In the genomic region with DNA sequence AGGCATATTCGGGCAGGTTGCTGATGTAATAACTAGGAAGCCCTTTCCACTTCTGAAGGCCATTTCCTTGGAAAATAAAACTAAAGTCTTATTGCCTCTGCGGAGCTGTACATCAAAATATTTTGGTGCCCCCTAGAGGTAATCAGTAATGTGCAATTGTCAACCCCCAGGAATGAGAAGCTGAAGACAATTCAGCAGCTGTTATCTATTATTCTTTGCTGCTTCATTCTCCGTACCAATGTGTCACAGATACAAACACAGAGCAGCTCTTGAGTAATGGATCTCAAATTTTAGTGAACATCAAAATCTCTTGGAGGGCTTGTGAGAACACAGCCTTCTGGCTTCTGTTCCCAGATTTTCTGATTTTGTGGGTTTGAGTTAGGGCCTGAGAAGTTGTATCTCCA, we compare ENCODE assay signal across 8 cellular contexts. TPM values are rescaled to one million over a fixed set of nuclear protein-coding genes. Genes with fewer than 3 reads are reported as not detected.
DNase-seq lines count a peak whose midpoint lies in the region; ATAC-seq and TF ChIP-seq lines count a peak whose summit lies in the region.

No MANE protein-coding gene starts in this region.

- TF ChIP-seq CTCF in CD14-positive monocyte (IDR thresholded peaks at IDR 0.05), result peak; percentile 61

- intact Hi-C loops in CD14-positive monocyte (cut with micrococcal nuclease), result no loop called here

- no peak overlapping the region for H3K4me3 Mint-ChIP-seq in CD14-positive monocyte

- no peak for ATAC-seq in GM18909 (IDR thresholded peaks at IDR 0.05; ENCODE audit: poor library complexity, unreplicated experiment)
- no peak for ATAC-seq in HG03196 (IDR thresholded peaks at IDR 0.05; ENCODE audit: unreplicated experiment)

- peaks cover 5% of the 10 kb centered on the region for H3K4me1 Mint-ChIP-seq in CD14-positive monocyte

- H3K36me3 Mint-ChIP-seq in CD14-positive monocyte, result no peaks in the 10 kb centered on the region

- peaks cover 22 to 36% (median 30%) of the 10 kb centered on the region in 3 donors for H3K27me3 Mint-ChIP-seq in CD14-positive monocyte (ENCODE audit: low read depth in 3 of 3)

- H3K9me3 Mint-ChIP-seq in CD14-positive monocyte, result peaks cover 0 to 7% (median 4%) of the 10 kb centered on the region in 7 donors

- H3K27ac Mint-ChIP-seq in CD14-positive monocyte, result no peak overlapping the region

- no peak for DNase-seq in CD14-positive monocyte (ENCODE audit: low spot score)
- DNase-seq in HCEC 1CT, result peak; percentile 77
- peak; percentile 71 for DNase-seq in NCI-H69 (lab: John Stamatoyannopoulos, UW)
- DNase-seq in cerebellum (ENCODE audit: low spot score), result peak; percentile 19
- peak; percentile 68 for DNase-seq in midbrain (lab: John Stamatoyannopoulos, UW)
- no peak for DNase-seq in ecto neural progenitor cell (ENCODE audit: low spot score)

RNA-seq across cellular contexts. Expression of a gene that starts 3.5 kb away (rescaled TPM):
- polyA plus RNA-seq in CD14-positive monocyte, result not detected
- 46.4 TPM for total RNA-seq in cerebellum

Comparison
In these comparisons a context has a peak if more than half of its experiments do, and no peak if none do; other contexts are left out.
1. DNase-seq: peak in HCEC 1CT (single experiment), NCI-H69 (single experiment), cerebellum (single experiment) and midbrain (single experiment); none in CD14-positive monocyte (single experiment) and ecto neural progenitor cell (single experiment).